In genomic region chr10:84139126-84140035, GRCh38 we compare ENCODE assay signal across 1 cellular context.
TF ChIP-seq lines count a peak whose summit lies in the region.

A gene with protein sequence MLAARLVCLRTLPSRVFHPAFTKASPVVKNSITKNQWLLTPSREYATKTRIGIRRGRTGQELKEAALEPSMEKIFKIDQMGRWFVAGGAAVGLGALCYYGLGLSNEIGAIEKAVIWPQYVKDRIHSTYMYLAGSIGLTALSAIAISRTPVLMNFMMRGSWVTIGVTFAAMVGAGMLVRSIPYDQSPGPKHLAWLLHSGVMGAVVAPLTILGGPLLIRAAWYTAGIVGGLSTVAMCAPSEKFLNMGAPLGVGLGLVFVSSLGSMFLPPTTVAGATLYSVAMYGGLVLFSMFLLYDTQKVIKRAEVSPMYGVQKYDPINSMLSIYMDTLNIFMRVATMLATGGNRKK (plus strand): TSS chr10:84139509. CDS start chr10:84141501, 1,992 bp downstream.

TF ChIP-seq in HepG2, 621 proteins besides CTCF, POLR2A, EP300 and RAD21 (continued from another document and continues in another):
- TF ChIP-seq EEA1 (CRISPR knock-in tag; IDR thresholded peaks at IDR 0.05; ENCODE audit: borderline replicate concordance) = peak; percentile 80; the same call in 1 of the 2 replicates
- TF ChIP-seq, protein P1, sequence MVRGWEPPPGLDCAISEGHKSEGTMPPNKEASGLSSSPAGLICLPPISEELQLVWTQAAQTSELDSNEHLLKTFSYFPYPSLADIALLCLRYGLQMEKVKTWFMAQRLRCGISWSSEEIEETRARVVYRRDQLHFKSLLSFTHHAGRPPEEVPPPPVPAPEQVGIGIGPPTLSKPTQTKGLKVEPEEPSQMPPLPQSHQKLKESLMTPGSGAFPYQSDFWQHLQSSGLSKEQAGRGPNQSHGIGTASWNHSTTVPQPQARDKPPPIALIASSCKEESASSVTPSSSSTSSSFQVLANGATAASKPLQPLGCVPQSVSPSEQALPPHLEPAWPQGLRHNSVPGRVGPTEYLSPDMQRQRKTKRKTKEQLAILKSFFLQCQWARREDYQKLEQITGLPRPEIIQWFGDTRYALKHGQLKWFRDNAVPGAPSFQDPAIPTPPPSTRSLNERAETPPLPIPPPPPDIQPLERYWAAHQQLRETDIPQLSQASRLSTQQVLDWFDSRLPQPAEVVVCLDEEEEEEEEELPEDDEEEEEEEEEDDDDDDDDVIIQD (CRISPR knock-in tag; IDR thresholded peaks at IDR 0.05; ENCODE audit: low read depth) = peak; percentile 89
- peak; percentile 64; the same call in 1 of the 2 replicates for TF ChIP-seq ZNF704 (CRISPR knock-in tag; IDR thresholded peaks at IDR 0.05; ENCODE audit: borderline replicate concordance)
- TF ChIP-seq ZNF790 (CRISPR knock-in tag; IDR thresholded peaks at IDR 0.05; ENCODE audit: borderline replicate concordance) = no peak
- 0 out of 2 replicates have a peak, but pooled peaks have one; percentile 40 for TF ChIP-seq FOSL1 (CRISPR knock-in tag; IDR thresholded peaks at IDR 0.05; ENCODE audit: borderline replicate concordance)
- 0 out of 2 replicates have a peak, but pooled peaks have one; percentile 53 for TF ChIP-seq SATB2 (CRISPR knock-in tag; IDR thresholded peaks at IDR 0.05)
- 0 out of 2 replicates have a peak, but pooled peaks have one; percentile 77 for TF ChIP-seq ZNF782 (CRISPR knock-in tag; IDR thresholded peaks at IDR 0.05; ENCODE audit: borderline replicate concordance)
- TF ChIP-seq ZNF281 (CRISPR knock-in tag; IDR thresholded peaks at IDR 0.05; ENCODE audit: borderline replicate concordance) = 0 out of 2 replicates have a peak, but pooled peaks have one; percentile 49
- peak; percentile 64; the same call in 1 of the 2 replicates for TF ChIP-seq ARID2 (CRISPR knock-in tag; IDR thresholded peaks at IDR 0.05; ENCODE audit: borderline replicate concordance)
- TF ChIP-seq MAF1 (CRISPR knock-in tag; IDR thresholded peaks at IDR 0.05; ENCODE audit: borderline replicate concordance) = peak; percentile 76; the same call in 1 of the 2 replicates
- TF ChIP-seq, protein P2, sequence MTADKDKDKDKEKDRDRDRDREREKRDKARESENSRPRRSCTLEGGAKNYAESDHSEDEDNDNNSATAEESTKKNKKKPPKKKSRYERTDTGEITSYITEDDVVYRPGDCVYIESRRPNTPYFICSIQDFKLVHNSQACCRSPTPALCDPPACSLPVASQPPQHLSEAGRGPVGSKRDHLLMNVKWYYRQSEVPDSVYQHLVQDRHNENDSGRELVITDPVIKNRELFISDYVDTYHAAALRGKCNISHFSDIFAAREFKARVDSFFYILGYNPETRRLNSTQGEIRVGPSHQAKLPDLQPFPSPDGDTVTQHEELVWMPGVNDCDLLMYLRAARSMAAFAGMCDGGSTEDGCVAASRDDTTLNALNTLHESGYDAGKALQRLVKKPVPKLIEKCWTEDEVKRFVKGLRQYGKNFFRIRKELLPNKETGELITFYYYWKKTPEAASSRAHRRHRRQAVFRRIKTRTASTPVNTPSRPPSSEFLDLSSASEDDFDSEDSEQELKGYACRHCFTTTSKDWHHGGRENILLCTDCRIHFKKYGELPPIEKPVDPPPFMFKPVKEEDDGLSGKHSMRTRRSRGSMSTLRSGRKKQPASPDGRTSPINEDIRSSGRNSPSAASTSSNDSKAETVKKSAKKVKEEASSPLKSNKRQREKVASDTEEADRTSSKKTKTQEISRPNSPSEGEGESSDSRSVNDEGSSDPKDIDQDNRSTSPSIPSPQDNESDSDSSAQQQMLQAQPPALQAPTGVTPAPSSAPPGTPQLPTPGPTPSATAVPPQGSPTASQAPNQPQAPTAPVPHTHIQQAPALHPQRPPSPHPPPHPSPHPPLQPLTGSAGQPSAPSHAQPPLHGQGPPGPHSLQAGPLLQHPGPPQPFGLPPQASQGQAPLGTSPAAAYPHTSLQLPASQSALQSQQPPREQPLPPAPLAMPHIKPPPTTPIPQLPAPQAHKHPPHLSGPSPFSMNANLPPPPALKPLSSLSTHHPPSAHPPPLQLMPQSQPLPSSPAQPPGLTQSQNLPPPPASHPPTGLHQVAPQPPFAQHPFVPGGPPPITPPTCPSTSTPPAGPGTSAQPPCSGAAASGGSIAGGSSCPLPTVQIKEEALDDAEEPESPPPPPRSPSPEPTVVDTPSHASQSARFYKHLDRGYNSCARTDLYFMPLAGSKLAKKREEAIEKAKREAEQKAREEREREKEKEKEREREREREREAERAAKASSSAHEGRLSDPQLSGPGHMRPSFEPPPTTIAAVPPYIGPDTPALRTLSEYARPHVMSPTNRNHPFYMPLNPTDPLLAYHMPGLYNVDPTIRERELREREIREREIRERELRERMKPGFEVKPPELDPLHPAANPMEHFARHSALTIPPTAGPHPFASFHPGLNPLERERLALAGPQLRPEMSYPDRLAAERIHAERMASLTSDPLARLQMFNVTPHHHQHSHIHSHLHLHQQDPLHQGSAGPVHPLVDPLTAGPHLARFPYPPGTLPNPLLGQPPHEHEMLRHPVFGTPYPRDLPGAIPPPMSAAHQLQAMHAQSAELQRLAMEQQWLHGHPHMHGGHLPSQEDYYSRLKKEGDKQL (CRISPR knock-in tag; IDR thresholded peaks at IDR 0.05; ENCODE audit: low read depth) = peak; percentile 17; the same call in 1 of the 2 replicates
- TF ChIP-seq ISL2 (CRISPR knock-in tag; IDR thresholded peaks at IDR 0.05) = peak; percentile 72
- TF ChIP-seq CBX1 (IDR thresholded peaks at IDR 0.05; ENCODE audit: low read depth) = no peak
- TF ChIP-seq, protein P3, sequence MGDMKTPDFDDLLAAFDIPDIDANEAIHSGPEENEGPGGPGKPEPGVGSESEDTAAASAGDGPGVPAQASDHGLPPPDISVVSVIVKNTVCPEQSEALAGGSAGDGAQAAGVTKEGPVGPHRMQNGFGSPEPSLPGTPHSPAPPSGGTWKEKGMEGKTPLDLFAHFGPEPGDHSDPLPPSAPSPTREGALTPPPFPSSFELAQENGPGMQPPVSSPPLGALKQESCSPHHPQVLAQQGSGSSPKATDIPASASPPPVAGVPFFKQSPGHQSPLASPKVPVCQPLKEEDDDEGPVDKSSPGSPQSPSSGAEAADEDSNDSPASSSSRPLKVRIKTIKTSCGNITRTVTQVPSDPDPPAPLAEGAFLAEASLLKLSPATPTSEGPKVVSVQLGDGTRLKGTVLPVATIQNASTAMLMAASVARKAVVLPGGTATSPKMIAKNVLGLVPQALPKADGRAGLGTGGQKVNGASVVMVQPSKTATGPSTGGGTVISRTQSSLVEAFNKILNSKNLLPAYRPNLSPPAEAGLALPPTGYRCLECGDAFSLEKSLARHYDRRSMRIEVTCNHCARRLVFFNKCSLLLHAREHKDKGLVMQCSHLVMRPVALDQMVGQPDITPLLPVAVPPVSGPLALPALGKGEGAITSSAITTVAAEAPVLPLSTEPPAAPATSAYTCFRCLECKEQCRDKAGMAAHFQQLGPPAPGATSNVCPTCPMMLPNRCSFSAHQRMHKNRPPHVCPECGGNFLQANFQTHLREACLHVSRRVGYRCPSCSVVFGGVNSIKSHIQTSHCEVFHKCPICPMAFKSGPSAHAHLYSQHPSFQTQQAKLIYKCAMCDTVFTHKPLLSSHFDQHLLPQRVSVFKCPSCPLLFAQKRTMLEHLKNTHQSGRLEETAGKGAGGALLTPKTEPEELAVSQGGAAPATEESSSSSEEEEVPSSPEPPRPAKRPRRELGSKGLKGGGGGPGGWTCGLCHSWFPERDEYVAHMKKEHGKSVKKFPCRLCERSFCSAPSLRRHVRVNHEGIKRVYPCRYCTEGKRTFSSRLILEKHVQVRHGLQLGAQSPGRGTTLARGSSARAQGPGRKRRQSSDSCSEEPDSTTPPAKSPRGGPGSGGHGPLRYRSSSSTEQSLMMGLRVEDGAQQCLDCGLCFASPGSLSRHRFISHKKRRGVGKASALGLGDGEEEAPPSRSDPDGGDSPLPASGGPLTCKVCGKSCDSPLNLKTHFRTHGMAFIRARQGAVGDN (CRISPR knock-in tag; IDR thresholded peaks at IDR 0.05) = peak; percentile 88
- 0 out of 2 replicates have a peak, but pooled peaks have one; percentile 91 for TF ChIP-seq ZNF354B (CRISPR knock-in tag; IDR thresholded peaks at IDR 0.05)
- no peak for TF ChIP-seq MBD4 (IDR thresholded peaks at IDR 0.05; ENCODE audit: borderline replicate concordance, low read length)
- TF ChIP-seq SRY (CRISPR knock-in tag; IDR thresholded peaks at IDR 0.05) = peak; percentile 89
- TF ChIP-seq SAP130 (CRISPR knock-in tag; IDR thresholded peaks at IDR 0.05; ENCODE audit: low read depth) = peak; percentile 97
- no peak for TF ChIP-seq NFATC3 (CRISPR knock-in tag; IDR thresholded peaks at IDR 0.05)
- no peak for TF ChIP-seq ZBTB8A (CRISPR knock-in tag; IDR thresholded peaks at IDR 0.05; ENCODE audit: borderline replicate concordance, low read depth)
- TF ChIP-seq PHB2 (IDR thresholded peaks at IDR 0.05; ENCODE audit: partially characterized antibody) = no peak
- peak; percentile 65 for TF ChIP-seq ETV5 (CRISPR knock-in tag; IDR thresholded peaks at IDR 0.05; ENCODE audit: borderline replicate concordance)
- TF ChIP-seq, protein P4, sequence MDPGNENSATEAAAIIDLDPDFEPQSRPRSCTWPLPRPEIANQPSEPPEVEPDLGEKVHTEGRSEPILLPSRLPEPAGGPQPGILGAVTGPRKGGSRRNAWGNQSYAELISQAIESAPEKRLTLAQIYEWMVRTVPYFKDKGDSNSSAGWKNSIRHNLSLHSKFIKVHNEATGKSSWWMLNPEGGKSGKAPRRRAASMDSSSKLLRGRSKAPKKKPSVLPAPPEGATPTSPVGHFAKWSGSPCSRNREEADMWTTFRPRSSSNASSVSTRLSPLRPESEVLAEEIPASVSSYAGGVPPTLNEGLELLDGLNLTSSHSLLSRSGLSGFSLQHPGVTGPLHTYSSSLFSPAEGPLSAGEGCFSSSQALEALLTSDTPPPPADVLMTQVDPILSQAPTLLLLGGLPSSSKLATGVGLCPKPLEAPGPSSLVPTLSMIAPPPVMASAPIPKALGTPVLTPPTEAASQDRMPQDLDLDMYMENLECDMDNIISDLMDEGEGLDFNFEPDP (CRISPR knock-in tag; conservative IDR thresholded peaks at IDR 0.05) = no peak
- TF ChIP-seq AKAP8 (CRISPR knock-in tag; IDR thresholded peaks at IDR 0.05) = 0 out of 2 replicates have a peak, but pooled peaks have one; percentile 29
- TF ChIP-seq ZNF740 (CRISPR knock-in tag; IDR thresholded peaks at IDR 0.05) = no peak
- TF ChIP-seq U2AF1 (optimal IDR thresholded peaks at IDR 0.05; ENCODE audit: low read depth, low read length) = peak; percentile 62
- no peak for TF ChIP-seq ZNF616 (CRISPR knock-in tag; IDR thresholded peaks at IDR 0.05; ENCODE audit: low read depth)
- no peak for TF ChIP-seq PBX3 (CRISPR knock-in tag; IDR thresholded peaks at IDR 0.05; ENCODE audit: borderline replicate concordance)
- TF ChIP-seq ZBTB42 (CRISPR knock-in tag; IDR thresholded peaks at IDR 0.05) = peak; percentile 44; the same call in 1 of the 2 replicates
- TF ChIP-seq HNRNPLL (IDR thresholded peaks at IDR 0.05; ENCODE audit: low read depth, low read length, poor library complexity, severe bottlenecking) = peak; percentile 98
- no peak for TF ChIP-seq ZNF597 (CRISPR knock-in tag; IDR thresholded peaks at IDR 0.05)
- no peak for TF ChIP-seq SIX1 (CRISPR knock-in tag; IDR thresholded peaks at IDR 0.05; ENCODE audit: borderline replicate concordance)
- peak; percentile 54; the same call in 1 of the 2 replicates for TF ChIP-seq ZNF589 (CRISPR knock-in tag; conservative IDR thresholded peaks at IDR 0.05)
- peak; percentile 57; the same call in 1 of the 2 replicates for TF ChIP-seq MIXL1 (CRISPR knock-in tag; IDR thresholded peaks at IDR 0.05)
- no peak for TF ChIP-seq ZSCAN22 (CRISPR knock-in tag; IDR thresholded peaks at IDR 0.05)
